Comparison of ENCODE assay signal across 8 cellular contexts in genomic region chr9:19174127-19174921, GRCh38.
A peak's percentile ranks its signal among the peaks of the same experiment; 100 is the strongest.
DNase-seq lines count a peak whose midpoint lies in the region; ATAC-seq lines count a peak whose summit lies in the region.

No MANE protein-coding gene starts in this region.

- H3K9me3 Mint-ChIP-seq in stimulated activated effector memory CD8-positive, alpha-beta T cell treated with anti-CD3 and anti-CD28 coated beads, Interleukin-12 subunit alpha, Interleukin-12 subunit beta, amount 100 ng/mL, for 72 hours = no peaks in the 10 kb centered on the region

- peak overlapping the region; percentile 88 for H3K27ac Mint-ChIP-seq in stimulated activated effector memory CD8-positive, alpha-beta T cell treated with anti-CD3 and anti-CD28 coated beads, Interleukin-12 subunit alpha, Interleukin-12 subunit beta, amount 100 ng/mL, for 72 hours

- peaks cover 14% of the 10 kb centered on the region for H3K4me1 Mint-ChIP-seq in stimulated activated effector memory CD8-positive, alpha-beta T cell treated with anti-CD3 and anti-CD28 coated beads, Interleukin-12 subunit alpha, Interleukin-12 subunit beta, amount 100 ng/mL, for 72 hours

- DNase-seq in Ammon's horn (ENCODE audit: low spot score) = peak; percentile 35
- DNase-seq in NCI-H1092 (lab: John Stamatoyannopoulos, UW) = peak; percentile 41
- peak; percentile 82 for DNase-seq in SW480 (ENCODE audit: low spot score)
- DNase-seq in cerebellar cortex (ENCODE audit: low spot score) = peak; percentile 55
- DNase-seq in left kidney (ENCODE audit: low read depth, low spot score) = peak; percentile 81
- DNase-seq in stimulated activated effector memory CD8-positive, alpha-beta T cell treated with anti-CD3 and anti-CD28 coated beads, Interleukin-12 subunit alpha, Interleukin-12 subunit beta, amount 100 ng/mL, for 72 hours (ENCODE audit: low spot score in 2 of 2) = peak in 1 of 2 donors; percentile 66

- ATAC-seq in GM18508 (IDR thresholded peaks at IDR 0.05; ENCODE audit: insufficient read depth, unreplicated experiment) = peak; percentile 96
- ATAC-seq in HG02840 (IDR thresholded peaks at IDR 0.05; ENCODE audit: low FRiP score, unreplicated experiment) = peak; percentile 99
- ATAC-seq in stimulated activated effector memory CD8-positive, alpha-beta T cell treated with anti-CD3 and anti-CD28 coated beads, Interleukin-12 subunit alpha, Interleukin-12 subunit beta, amount 100 ng/mL, for 72 hours = peak; percentile 100

- H3K36me3 Mint-ChIP-seq in stimulated activated effector memory CD8-positive, alpha-beta T cell treated with anti-CD3 and anti-CD28 coated beads, Interleukin-12 subunit alpha, Interleukin-12 subunit beta, amount 100 ng/mL, for 72 hours = no peaks in the 10 kb centered on the region

- H3K4me3 Mint-ChIP-seq in stimulated activated effector memory CD8-positive, alpha-beta T cell treated with anti-CD3 and anti-CD28 coated beads, Interleukin-12 subunit alpha, Interleukin-12 subunit beta, amount 100 ng/mL, for 72 hours = peak overlapping the region; percentile 48
